ENCODE assay signal across 21 cellular contexts in genomic region chr7:72818663-72819366, GRCh38.
"Had no signal": no experiment of that assay in that cellular context is flagged by ENCODE, and none has a peak within 500 bp of the region (broad histone marks: within the 10 kb centered on the region; RNA-seq: fewer than 3 reads in every experiment).

No MANE protein-coding gene starts in this region.

- H3K27me3 Mint-ChIP-seq: activated CD4-positive, alpha-beta T cell treated with anti-CD3 and anti-CD28 coated beads, Interleukin-2, amount 10 ng/mL, durations not matched to agents 7 days and 5 days; activated naive CD8-positive, alpha-beta T cell treated with anti-CD3 and anti-CD28 coated beads, Interleukin-2, amount 10 ng/mL, durations not matched to agents 7 days and 5 days had no signal

- H3K9me3 Mint-ChIP-seq: activated T-cell treated with anti-CD3 and anti-CD28 coated beads, Interleukin-2, amount 50 U/mL, for 72 hours; neural progenitor cell had no signal

- H2AFZ ChIP-seq: neural progenitor cell had no signal

- H3K9me3 ChIP-seq: heart right ventricle, lower lobe of right lung, ovary, sigmoid colon, tibial nerve had no signal

- H3K4me2 ChIP-seq: neural progenitor cell had no signal

- H3K4me1 ChIP-seq: heart right ventricle, lower lobe of right lung, neural progenitor cell, sigmoid colon, tibial nerve had no signal

- H3K4me3 ChIP-seq: heart right ventricle, lower lobe of right lung, neural progenitor cell, ovary, sigmoid colon, tibial nerve had no signal

- H3K4me1 Mint-ChIP-seq: mesothelial cell of epicardium, neural progenitor cell had no signal

- H3K27ac ChIP-seq: brain microvascular endothelial cell, epithelial cell of prostate, heart right ventricle, lower lobe of right lung, neural progenitor cell, ovary, sigmoid colon, tibial nerve had no signal

- H3K36me3 ChIP-seq: brain microvascular endothelial cell, neural progenitor cell, ovary had no signal

- H3K4me3 Mint-ChIP-seq: activated CD4-positive, alpha-beta T cell treated with anti-CD3 and anti-CD28 coated beads, Interleukin-2, amount 10 ng/mL, durations not matched to agents 7 days and 5 days; activated naive CD8-positive, alpha-beta T cell treated with anti-CD3 and anti-CD28 coated beads, Interleukin-2, amount 10 ng/mL, durations not matched to agents 7 days and 5 days; activated T-cell treated with anti-CD3 and anti-CD28 coated beads, Interleukin-2, amount 50 U/mL, for 72 hours; mesothelial cell of epicardium; neural progenitor cell had no signal

- H3K27ac Mint-ChIP-seq: activated CD4-positive, alpha-beta T cell treated with anti-CD3 and anti-CD28 coated beads, Interleukin-2, amount 10 ng/mL, durations not matched to agents 7 days and 5 days; activated naive CD8-positive, alpha-beta T cell treated with anti-CD3 and anti-CD28 coated beads, Interleukin-2, amount 10 ng/mL, durations not matched to agents 7 days and 5 days; activated T-cell treated with anti-CD3 and anti-CD28 coated beads, Interleukin-2, amount 50 U/mL, for 72 hours; mesothelial cell of epicardium; neural progenitor cell had no signal

- H3K27me3 ChIP-seq: brain microvascular endothelial cell, heart right ventricle, neural progenitor cell, ovary, sigmoid colon, tibial nerve had no signal

- ATAC-seq: activated T-cell treated with anti-CD3 and anti-CD28 coated beads, Interleukin-2, amount 50 U/mL, for 72 hours; heart right ventricle; left colon had no signal

- DNase-seq: activated CD4-positive, alpha-beta T cell treated with anti-CD3 and anti-CD28 coated beads, Interleukin-2, amount 10 ng/mL, durations not matched to agents 7 days and 5 days; activated CD8-positive, alpha-beta memory T cell treated with anti-CD3 and anti-CD28 coated beads, Interleukin-2, amount 50 U/mL, for 48 hours; activated naive CD8-positive, alpha-beta T cell treated with anti-CD3 and anti-CD28 coated beads, Interleukin-2, amount 10 ng/mL, durations not matched to agents 7 days and 5 days; activated T-cell treated with anti-CD3 and anti-CD28 coated beads, Interleukin-2, amount 50 U/mL, for 72 hours; anterior cingulate cortex; brain microvascular endothelial cell; cerebellar nuclear complex; effector memory CD4-positive, alpha-beta T cell; heart right ventricle; left colon; lower lobe of right lung; ovary; sigmoid colon; stimulated activated CD4-positive, alpha-beta T cell treated with anti-CD3 and anti-CD28 coated beads, Interleukin-12 subunit alpha, Interleukin-12 subunit beta, amount 100 ng/mL, for 4 hours; stimulated activated CD4-positive, alpha-beta T cell treated with anti-CD3 and anti-CD28 coated beads, Interleukin-2, amount 100 ng/mL, for 24 hours; stimulated activated naive CD4-positive, alpha-beta T cell treated with Interleukin-2 at 50 U/mL for 16 hours; substantia nigra had no signal
